Comparison of ENCODE assay signal across 1 cellular context in the genomic region with DNA sequence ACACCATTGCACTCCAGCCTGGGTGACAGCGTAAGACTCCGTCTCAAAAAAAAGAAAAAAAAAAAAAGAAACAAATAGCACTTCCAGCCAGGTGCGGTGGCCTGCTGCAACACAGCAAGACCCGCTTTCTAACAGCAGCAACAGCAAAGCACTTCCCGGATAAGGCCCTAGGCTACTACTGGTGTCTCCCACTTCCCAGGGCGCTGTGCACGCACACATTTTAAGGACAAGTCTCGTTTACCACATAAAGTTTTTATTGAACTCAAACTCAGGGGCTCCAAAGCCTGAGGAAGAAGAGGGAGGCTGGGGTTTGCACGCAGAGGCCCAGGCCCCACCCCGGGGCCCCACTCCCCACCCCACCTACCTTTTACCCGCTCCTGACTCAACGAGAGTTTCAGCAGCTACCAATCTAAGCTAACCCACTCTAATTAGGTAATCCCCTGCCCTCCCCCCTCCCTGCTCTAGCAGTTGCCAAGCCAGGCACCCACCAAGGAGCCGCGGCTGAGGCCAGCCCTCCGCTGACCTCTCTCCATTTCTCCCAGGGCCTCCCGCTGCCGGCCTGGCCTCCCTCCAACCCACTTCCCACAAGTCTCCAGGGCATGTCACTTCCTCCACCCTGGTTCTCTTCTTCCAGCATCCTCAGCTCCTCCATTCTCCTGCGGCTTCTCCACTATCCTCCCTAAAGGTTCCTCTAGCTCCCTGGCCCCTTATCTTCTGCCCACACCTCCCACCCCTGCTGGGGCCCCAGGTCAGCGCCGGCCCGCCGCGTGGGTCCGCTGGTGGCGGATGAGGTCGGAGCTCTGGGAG.
A peak's percentile ranks its signal among the peaks of the same experiment; 100 is the strongest.
TF ChIP-seq lines count a peak whose summit lies in the region.

No MANE protein-coding gene starts in this region.

TF ChIP-seq in HEK293, 187 proteins besides CTCF, POLR2A, EP300 and RAD21 (continued from another document and continues in another):
- TF ChIP-seq, protein P1, sequence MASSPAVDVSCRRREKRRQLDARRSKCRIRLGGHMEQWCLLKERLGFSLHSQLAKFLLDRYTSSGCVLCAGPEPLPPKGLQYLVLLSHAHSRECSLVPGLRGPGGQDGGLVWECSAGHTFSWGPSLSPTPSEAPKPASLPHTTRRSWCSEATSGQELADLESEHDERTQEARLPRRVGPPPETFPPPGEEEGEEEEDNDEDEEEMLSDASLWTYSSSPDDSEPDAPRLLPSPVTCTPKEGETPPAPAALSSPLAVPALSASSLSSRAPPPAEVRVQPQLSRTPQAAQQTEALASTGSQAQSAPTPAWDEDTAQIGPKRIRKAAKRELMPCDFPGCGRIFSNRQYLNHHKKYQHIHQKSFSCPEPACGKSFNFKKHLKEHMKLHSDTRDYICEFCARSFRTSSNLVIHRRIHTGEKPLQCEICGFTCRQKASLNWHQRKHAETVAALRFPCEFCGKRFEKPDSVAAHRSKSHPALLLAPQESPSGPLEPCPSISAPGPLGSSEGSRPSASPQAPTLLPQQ (tag by site-specific recombination; IDR thresholded peaks at IDR 0.05) = peak; percentile 43; the same call in 1 of the 2 replicates
- TF ChIP-seq IKZF3 (tag by site-specific recombination; IDR thresholded peaks at IDR 0.05) = peak; percentile 55; the same call in 1 of the 2 replicates
- no peak for TF ChIP-seq ZNF664 (tag by site-specific recombination; IDR thresholded peaks at IDR 0.05)
- 0 out of 2 replicates have a peak, but pooled peaks have one; percentile 49 for TF ChIP-seq ZEB2 (tag by site-specific recombination; IDR thresholded peaks at IDR 0.05)
- no peak for TF ChIP-seq SCRT1 (tag by site-specific recombination; IDR thresholded peaks at IDR 0.05; ENCODE audit: borderline replicate concordance)
- no peak for TF ChIP-seq ZNF501 (tag by site-specific recombination; IDR thresholded peaks at IDR 0.05)
- TF ChIP-seq KLF9 (tag by site-specific recombination; IDR thresholded peaks at IDR 0.05; ENCODE audit: low read depth) = no peak
- TF ChIP-seq TCF7L2 (IDR thresholded peaks at IDR 0.05; ENCODE audit: borderline replicate concordance, low read depth, low read length) = no peak
- no peak for TF ChIP-seq ZNF707 (tag by site-specific recombination; IDR thresholded peaks at IDR 0.05)
- no peak for TF ChIP-seq ZNF433 (tag by site-specific recombination; IDR thresholded peaks at IDR 0.05; ENCODE audit: low read depth)
- peak; percentile 86 for TF ChIP-seq ZFHX2 (tag by site-specific recombination; conservative IDR thresholded peaks at IDR 0.05)
- TF ChIP-seq GLI4 (tag by site-specific recombination; IDR thresholded peaks at IDR 0.05) = no peak
- TF ChIP-seq ZNF510 (tag by site-specific recombination; IDR thresholded peaks at IDR 0.05; ENCODE audit: insufficient replicate concordance) = no peak
- no peak for TF ChIP-seq ZNF561 (tag by site-specific recombination; IDR thresholded peaks at IDR 0.05; ENCODE audit: borderline replicate concordance)
- TF ChIP-seq ZNF394 (tag by site-specific recombination; IDR thresholded peaks at IDR 0.05; ENCODE audit: borderline replicate concordance) = peak; percentile 99
- TF ChIP-seq ZNF37A (tag by site-specific recombination; IDR thresholded peaks at IDR 0.05) = no peak
- no peak for TF ChIP-seq ZBTB7A (tag by site-specific recombination; IDR thresholded peaks at IDR 0.05; ENCODE audit: low read depth)
- TF ChIP-seq ZNF2 (tag by site-specific recombination; IDR thresholded peaks at IDR 0.05) = 0 out of 2 replicates have a peak, but pooled peaks have one; percentile 42
- no peak for TF ChIP-seq PRDM1 (tag by site-specific recombination; IDR thresholded peaks at IDR 0.05)
- no peak for TF ChIP-seq ZNF777 (tag by site-specific recombination; IDR thresholded peaks at IDR 0.05; ENCODE audit: borderline replicate concordance)
- TF ChIP-seq, protein P2, sequence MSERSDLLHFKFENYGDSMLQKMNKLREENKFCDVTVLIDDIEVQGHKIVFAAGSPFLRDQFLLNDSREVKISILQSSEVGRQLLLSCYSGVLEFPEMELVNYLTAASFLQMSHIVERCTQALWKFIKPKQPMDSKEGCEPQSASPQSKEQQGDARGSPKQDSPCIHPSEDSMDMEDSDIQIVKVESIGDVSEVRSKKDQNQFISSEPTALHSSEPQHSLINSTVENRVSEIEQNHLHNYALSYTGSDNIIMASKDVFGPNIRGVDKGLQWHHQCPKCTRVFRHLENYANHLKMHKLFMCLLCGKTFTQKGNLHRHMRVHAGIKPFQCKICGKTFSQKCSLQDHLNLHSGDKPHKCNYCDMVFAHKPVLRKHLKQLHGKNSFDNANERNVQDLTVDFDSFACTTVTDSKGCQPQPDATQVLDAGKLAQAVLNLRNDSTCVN (tag by site-specific recombination; optimal IDR thresholded peaks at IDR 0.05) = no peak
- TF ChIP-seq ZBTB1 (tag by site-specific recombination; IDR thresholded peaks at IDR 0.05) = no peak
- TF ChIP-seq, protein P3, sequence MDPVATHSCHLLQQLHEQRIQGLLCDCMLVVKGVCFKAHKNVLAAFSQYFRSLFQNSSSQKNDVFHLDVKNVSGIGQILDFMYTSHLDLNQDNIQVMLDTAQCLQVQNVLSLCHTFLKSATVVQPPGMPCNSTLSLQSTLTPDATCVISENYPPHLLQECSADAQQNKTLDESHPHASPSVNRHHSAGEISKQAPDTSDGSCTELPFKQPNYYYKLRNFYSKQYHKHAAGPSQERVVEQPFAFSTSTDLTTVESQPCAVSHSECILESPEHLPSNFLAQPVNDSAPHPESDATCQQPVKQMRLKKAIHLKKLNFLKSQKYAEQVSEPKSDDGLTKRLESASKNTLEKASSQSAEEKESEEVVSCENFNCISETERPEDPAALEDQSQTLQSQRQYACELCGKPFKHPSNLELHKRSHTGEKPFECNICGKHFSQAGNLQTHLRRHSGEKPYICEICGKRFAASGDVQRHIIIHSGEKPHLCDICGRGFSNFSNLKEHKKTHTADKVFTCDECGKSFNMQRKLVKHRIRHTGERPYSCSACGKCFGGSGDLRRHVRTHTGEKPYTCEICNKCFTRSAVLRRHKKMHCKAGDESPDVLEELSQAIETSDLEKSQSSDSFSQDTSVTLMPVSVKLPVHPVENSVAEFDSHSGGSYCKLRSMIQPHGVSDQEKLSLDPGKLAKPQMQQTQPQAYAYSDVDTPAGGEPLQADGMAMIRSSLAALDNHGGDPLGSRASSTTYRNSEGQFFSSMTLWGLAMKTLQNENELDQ (tag by site-specific recombination; IDR thresholded peaks at IDR 0.05; ENCODE audit: low read depth) = no peak
- no peak for TF ChIP-seq BCL11B (tag by site-specific recombination; IDR thresholded peaks at IDR 0.05; ENCODE audit: low read depth)
- no peak for TF ChIP-seq ZNF701 (tag by site-specific recombination; IDR thresholded peaks at IDR 0.05)
- no peak for TF ChIP-seq GFI1B (tag by site-specific recombination; IDR thresholded peaks at IDR 0.05)
- no peak for TF ChIP-seq HOXD13 (CRISPR knock-in tag; IDR thresholded peaks at IDR 0.05; ENCODE audit: borderline replicate concordance)
- no peak for TF ChIP-seq ZNF324 (tag by site-specific recombination; IDR thresholded peaks at IDR 0.05)
- TF ChIP-seq, protein P4, sequence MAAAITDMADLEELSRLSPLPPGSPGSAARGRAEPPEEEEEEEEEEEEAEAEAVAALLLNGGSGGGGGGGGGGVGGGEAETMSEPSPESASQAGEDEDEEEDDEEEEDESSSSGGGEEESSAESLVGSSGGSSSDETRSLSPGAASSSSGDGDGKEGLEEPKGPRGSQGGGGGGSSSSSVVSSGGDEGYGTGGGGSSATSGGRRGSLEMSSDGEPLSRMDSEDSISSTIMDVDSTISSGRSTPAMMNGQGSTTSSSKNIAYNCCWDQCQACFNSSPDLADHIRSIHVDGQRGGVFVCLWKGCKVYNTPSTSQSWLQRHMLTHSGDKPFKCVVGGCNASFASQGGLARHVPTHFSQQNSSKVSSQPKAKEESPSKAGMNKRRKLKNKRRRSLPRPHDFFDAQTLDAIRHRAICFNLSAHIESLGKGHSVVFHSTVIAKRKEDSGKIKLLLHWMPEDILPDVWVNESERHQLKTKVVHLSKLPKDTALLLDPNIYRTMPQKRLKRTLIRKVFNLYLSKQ (tag by site-specific recombination; IDR thresholded peaks at IDR 0.05; ENCODE audit: borderline replicate concordance) = no peak
- TF ChIP-seq ZNF660 (tag by site-specific recombination; IDR thresholded peaks at IDR 0.05) = no peak
- TF ChIP-seq, protein P5, sequence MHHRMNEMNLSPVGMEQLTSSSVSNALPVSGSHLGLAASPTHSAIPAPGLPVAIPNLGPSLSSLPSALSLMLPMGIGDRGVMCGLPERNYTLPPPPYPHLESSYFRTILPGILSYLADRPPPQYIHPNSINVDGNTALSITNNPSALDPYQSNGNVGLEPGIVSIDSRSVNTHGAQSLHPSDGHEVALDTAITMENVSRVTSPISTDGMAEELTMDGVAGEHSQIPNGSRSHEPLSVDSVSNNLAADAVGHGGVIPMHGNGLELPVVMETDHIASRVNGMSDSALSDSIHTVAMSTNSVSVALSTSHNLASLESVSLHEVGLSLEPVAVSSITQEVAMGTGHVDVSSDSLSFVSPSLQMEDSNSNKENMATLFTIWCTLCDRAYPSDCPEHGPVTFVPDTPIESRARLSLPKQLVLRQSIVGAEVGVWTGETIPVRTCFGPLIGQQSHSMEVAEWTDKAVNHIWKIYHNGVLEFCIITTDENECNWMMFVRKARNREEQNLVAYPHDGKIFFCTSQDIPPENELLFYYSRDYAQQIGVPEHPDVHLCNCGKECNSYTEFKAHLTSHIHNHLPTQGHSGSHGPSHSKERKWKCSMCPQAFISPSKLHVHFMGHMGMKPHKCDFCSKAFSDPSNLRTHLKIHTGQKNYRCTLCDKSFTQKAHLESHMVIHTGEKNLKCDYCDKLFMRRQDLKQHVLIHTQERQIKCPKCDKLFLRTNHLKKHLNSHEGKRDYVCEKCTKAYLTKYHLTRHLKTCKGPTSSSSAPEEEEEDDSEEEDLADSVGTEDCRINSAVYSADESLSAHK (tag by site-specific recombination; IDR thresholded peaks at IDR 0.05) = 0 out of 2 replicates have a peak, but pooled peaks have one; percentile 20
- TF ChIP-seq, protein P6, sequence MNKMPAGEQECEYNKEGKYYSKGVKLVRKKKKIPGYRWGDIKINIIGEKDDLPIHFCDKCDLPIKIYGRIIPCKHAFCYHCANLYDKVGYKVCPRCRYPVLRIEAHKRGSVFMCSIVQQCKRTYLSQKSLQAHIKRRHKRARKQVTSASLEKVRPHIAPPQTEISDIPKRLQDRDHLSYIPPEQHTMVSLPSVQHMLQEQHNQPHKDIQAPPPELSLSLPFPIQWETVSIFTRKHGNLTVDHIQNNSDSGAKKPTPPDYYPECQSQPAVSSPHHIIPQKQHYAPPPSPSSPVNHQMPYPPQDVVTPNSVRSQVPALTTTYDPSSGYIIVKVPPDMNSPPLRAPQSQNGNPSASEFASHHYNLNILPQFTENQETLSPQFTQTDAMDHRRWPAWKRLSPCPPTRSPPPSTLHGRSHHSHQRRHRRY (tag by site-specific recombination; IDR thresholded peaks at IDR 0.05) = no peak; the same call in 1 of the 2 replicates
- no peak for TF ChIP-seq ZNF521 (tag by site-specific recombination; IDR thresholded peaks at IDR 0.05)
- TF ChIP-seq ZNF571 (tag by site-specific recombination; IDR thresholded peaks at IDR 0.05) = no peak
- no peak for TF ChIP-seq ZFP69B (tag by site-specific recombination; IDR thresholded peaks at IDR 0.05)
- TF ChIP-seq ZNF140 (tag by site-specific recombination; IDR thresholded peaks at IDR 0.05) = no peak
- TF ChIP-seq ZNF530 (tag by site-specific recombination; IDR thresholded peaks at IDR 0.05; ENCODE audit: low read depth) = no peak
- TF ChIP-seq, protein P7, sequence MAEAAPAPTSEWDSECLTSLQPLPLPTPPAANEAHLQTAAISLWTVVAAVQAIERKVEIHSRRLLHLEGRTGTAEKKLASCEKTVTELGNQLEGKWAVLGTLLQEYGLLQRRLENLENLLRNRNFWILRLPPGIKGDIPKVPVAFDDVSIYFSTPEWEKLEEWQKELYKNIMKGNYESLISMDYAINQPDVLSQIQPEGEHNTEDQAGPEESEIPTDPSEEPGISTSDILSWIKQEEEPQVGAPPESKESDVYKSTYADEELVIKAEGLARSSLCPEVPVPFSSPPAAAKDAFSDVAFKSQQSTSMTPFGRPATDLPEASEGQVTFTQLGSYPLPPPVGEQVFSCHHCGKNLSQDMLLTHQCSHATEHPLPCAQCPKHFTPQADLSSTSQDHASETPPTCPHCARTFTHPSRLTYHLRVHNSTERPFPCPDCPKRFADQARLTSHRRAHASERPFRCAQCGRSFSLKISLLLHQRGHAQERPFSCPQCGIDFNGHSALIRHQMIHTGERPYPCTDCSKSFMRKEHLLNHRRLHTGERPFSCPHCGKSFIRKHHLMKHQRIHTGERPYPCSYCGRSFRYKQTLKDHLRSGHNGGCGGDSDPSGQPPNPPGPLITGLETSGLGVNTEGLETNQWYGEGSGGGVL (tag by site-specific recombination; IDR thresholded peaks at IDR 0.05) = peak; percentile 48
- no peak for TF ChIP-seq ZNF624 (tag by site-specific recombination; IDR thresholded peaks at IDR 0.05)
- TF ChIP-seq, protein P8, sequence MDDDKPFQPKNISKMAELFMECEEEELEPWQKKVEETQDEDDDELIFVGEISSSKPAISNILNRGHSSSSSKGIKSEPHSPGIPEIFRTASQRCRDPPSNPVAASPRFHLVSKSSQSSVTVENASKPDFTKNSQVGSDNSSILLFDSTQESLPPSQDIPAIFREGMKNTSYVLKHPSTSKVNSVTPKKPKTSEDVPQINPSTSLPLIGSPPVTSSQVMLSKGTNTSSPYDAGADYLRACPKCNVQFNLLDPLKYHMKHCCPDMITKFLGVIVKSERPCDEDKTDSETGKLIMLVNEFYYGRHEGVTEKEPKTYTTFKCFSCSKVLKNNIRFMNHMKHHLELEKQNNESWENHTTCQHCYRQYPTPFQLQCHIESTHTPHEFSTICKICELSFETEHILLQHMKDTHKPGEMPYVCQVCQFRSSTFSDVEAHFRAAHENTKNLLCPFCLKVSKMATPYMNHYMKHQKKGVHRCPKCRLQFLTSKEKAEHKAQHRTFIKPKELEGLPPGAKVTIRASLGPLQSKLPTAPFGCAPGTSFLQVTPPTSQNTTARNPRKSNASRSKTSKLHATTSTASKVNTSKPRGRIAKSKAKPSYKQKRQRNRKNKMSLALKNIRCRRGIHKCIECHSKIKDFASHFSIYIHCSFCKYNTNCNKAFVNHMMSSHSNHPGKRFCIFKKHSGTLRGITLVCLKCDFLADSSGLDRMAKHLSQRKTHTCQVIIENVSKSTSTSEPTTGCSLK (tag by site-specific recombination; IDR thresholded peaks at IDR 0.05) = no peak
- no peak for TF ChIP-seq KLF16 (tag by site-specific recombination; IDR thresholded peaks at IDR 0.05)
- TF ChIP-seq ZNF138 (tag by site-specific recombination; IDR thresholded peaks at IDR 0.05; ENCODE audit: borderline replicate concordance) = no peak
- no peak for TF ChIP-seq BCL11A (tag by site-specific recombination; IDR thresholded peaks at IDR 0.05; ENCODE audit: low read depth)
- no peak for TF ChIP-seq ZNF670 (tag by site-specific recombination; IDR thresholded peaks at IDR 0.05; ENCODE audit: low read depth)
- no peak for TF ChIP-seq ZNF24 (tag by site-specific recombination; IDR thresholded peaks at IDR 0.05)
- no peak for TF ChIP-seq ZNF133 (tag by site-specific recombination; IDR thresholded peaks at IDR 0.05)
- no peak for TF ChIP-seq ZNF843 (tag by site-specific recombination; IDR thresholded peaks at IDR 0.05)
- peak; percentile 95 for TF ChIP-seq ZIC2 (tag by site-specific recombination; IDR thresholded peaks at IDR 0.05)
- TF ChIP-seq REPIN1 (tag by site-specific recombination; IDR thresholded peaks at IDR 0.05; ENCODE audit: low read depth) = no peak
- TF ChIP-seq ZNF621 (tag by site-specific recombination; IDR thresholded peaks at IDR 0.05) = no peak
- TF ChIP-seq ZFP37 (tag by site-specific recombination; IDR thresholded peaks at IDR 0.05) = no peak
- no peak for TF ChIP-seq KLF7 (tag by site-specific recombination; IDR thresholded peaks at IDR 0.05; ENCODE audit: borderline replicate concordance)
- TF ChIP-seq ZNF221 (tag by site-specific recombination; IDR thresholded peaks at IDR 0.05; ENCODE audit: borderline replicate concordance) = no peak
- TF ChIP-seq ZBTB21 (tag by site-specific recombination; IDR thresholded peaks at IDR 0.05) = no peak
- no peak for TF ChIP-seq ZNF654 (tag by site-specific recombination; IDR thresholded peaks at IDR 0.05; ENCODE audit: low read depth)
